In the genomic region with DNA sequence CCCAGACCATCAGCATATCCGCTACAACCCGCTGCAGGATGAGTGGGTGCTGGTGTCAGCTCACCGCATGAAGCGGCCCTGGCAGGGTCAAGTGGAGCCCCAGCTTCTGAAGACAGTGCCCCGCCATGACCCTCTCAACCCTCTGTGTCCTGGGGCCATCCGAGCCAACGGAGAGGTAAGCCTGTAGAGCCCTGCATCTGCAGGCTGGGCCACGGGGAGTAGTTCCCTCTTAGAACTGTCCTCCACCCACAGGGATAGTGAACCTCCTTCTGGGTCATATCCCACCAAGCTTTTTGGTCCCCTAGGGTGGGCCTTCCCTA, we compare ENCODE assay signal across 8 cellular contexts.
DNase-seq lines count a peak whose midpoint lies in the region; ATAC-seq and TF ChIP-seq lines count a peak whose summit lies in the region.

No MANE protein-coding gene starts in this region.

- peak overlapping the region; percentile 96 for H3K4me3 ChIP-seq in OCI-LY3 (ENCODE audit: low read length)
- H3K4me3 ChIP-seq in parathyroid adenoma (ENCODE audit: low read depth, low read length): peak overlapping the region; percentile 97

- H3K9me3 ChIP-seq in ES-I3 (ENCODE audit: control insufficient read depth, insufficient read depth, low read length) (no peaks in the 10 kb centered on the region), OCI-LY3 (ENCODE audit: insufficient read depth, low read length) (no peaks in the 10 kb centered on the region), parathyroid adenoma (ENCODE audit: control insufficient read depth, low read length) (no peaks in the 10 kb centered on the region)

- ATAC-seq in HG02973 (IDR thresholded peaks at IDR 0.05; ENCODE audit: unreplicated experiment): no peak

- H3K4me2 ChIP-seq in OCI-LY3 (ENCODE audit: low read length) (peak overlapping the region; percentile 89), parathyroid adenoma (ENCODE audit: low read length) (peak overlapping the region; percentile 100)

- H3K9ac ChIP-seq in ES-I3 (ENCODE audit: low read depth, low read length): peak overlapping the region; percentile 74
- peak overlapping the region; percentile 92 for H3K9ac ChIP-seq in OCI-LY3 (ENCODE audit: low read length)
- H3K9ac ChIP-seq in parathyroid adenoma: peak overlapping the region; percentile 23

- no peaks in the 10 kb centered on the region for H3K36me3 ChIP-seq in ES-I3 (ENCODE audit: insufficient read depth, low read length)
- H3K36me3 ChIP-seq in OCI-LY3 (replicated peaks; ENCODE audit: low read depth, low read length): peaks cover 19% of the 10 kb centered on the region
- no peaks in the 10 kb centered on the region for H3K36me3 ChIP-seq in parathyroid adenoma (ENCODE audit: control insufficient read depth, insufficient read depth, low read length)

- peaks cover 3% of the 10 kb centered on the region; the same call in 1 of the 2 replicates for H4K20me1 ChIP-seq in OCI-LY3 (ENCODE audit: insufficient read depth, low read length)

- DNase-seq in epithelial cell of prostate (ENCODE audit: low read depth, low spot score) (no peak), NCI-H2081 treated with DMSO at 0.1 percent for 48 hours (lab: John Stamatoyannopoulos, UW) (no peak), erythroblast (lab: John Stamatoyannopoulos, UW) (no peak), NCI-H446 (lab: John Stamatoyannopoulos, UW) (no peak)

- H2AFZ ChIP-seq in OCI-LY3 (ENCODE audit: low read depth, low read length): no peak overlapping the region
- peak overlapping the region; percentile 76 for H2AFZ ChIP-seq in parathyroid adenoma

- peaks cover 26% of the 10 kb centered on the region for H3K4me1 ChIP-seq in ES-I3 (ENCODE audit: insufficient read depth, low read length)
- H3K4me1 ChIP-seq in OCI-LY3 (ENCODE audit: low read length): peaks cover 13% of the 10 kb centered on the region
- peaks cover 6% of the 10 kb centered on the region for H3K4me1 ChIP-seq in parathyroid adenoma

- H3K27ac ChIP-seq in OCI-LY3 (ENCODE audit: low read length) (peak overlapping the region; percentile 49; the same call in 1 of the 2 replicates), epithelial cell of prostate (peak overlapping the region; percentile 47), parathyroid adenoma (peak overlapping the region; percentile 75)

- H3K27me3 ChIP-seq in OCI-LY3 (ENCODE audit: low read depth, low read length) (no peaks in the 10 kb centered on the region), parathyroid adenoma (ENCODE audit: control insufficient read depth, insufficient read depth, low read length) (no peaks in the 10 kb centered on the region)

- no peak for TF ChIP-seq POLR2A in erythroblast (IDR thresholded peaks at IDR 0.05; ENCODE audit: low read length)

- TF ChIP-seq CTCF in OCI-LY3 (IDR thresholded peaks at IDR 0.05; ENCODE audit: low read depth, low read length): no peak
- no peak for TF ChIP-seq CTCF in parathyroid adenoma (IDR thresholded peaks at IDR 0.05)

- H3K79me2 ChIP-seq in OCI-LY3 (ENCODE audit: low read length) (peaks cover 13% of the 10 kb centered on the region), parathyroid adenoma (peaks cover 3% of the 10 kb centered on the region)

Comparison
In these comparisons a context has a peak if more than half of its experiments do, and no peak if none do; other contexts are left out.
1. H3K9ac ChIP-seq: peak in every context shown above with its lines; median percentile 92 in OCI-LY3; 74 in ES-I3; 23 in parathyroid adenoma.